ENCODE assay signal across 1 cellular context in the genomic region with DNA sequence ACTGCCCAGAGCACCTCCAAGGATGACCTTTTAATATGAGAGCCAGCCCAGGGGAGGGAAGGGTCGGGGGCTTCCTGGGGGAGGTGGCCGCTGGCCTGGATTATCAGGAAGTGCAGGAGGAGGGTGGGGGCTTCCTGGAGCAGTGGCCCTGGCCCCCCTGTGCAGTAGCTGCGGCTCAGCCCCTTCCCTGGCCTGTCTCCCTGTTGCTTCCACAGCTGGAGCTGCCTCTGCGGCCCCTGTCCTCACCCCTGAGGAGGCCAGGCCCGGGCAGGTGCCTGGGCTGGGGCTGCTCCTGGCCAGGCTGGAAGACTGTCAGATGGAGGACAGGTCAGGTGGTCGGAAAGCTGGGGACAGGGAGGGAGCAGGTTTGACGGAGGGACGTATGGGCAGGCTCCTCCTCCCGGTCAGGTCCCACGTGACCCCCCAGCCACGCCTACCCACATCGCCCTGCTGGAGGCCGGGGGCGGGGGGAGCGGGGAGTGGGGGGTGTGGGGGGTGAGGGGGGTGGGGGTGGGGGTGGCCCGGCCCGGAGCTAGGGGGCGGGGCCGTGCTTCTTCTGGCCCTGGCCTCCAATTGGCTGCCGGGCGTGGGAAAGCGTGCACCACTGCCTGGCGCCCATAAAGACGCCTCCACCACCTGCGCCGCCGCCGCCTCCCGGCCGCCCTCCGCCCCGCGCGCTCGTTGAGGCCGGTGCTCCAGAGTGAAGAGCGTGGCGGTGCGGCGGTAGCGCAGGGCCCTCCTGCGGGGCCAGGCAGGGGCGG.
TF ChIP-seq lines count a peak whose summit lies in the region.

No MANE protein-coding gene starts in this region.

TF ChIP-seq in HepG2, 621 proteins besides CTCF, POLR2A, EP300 and RAD21 (continued from another document and continues in another):
- TF ChIP-seq, protein P1, sequence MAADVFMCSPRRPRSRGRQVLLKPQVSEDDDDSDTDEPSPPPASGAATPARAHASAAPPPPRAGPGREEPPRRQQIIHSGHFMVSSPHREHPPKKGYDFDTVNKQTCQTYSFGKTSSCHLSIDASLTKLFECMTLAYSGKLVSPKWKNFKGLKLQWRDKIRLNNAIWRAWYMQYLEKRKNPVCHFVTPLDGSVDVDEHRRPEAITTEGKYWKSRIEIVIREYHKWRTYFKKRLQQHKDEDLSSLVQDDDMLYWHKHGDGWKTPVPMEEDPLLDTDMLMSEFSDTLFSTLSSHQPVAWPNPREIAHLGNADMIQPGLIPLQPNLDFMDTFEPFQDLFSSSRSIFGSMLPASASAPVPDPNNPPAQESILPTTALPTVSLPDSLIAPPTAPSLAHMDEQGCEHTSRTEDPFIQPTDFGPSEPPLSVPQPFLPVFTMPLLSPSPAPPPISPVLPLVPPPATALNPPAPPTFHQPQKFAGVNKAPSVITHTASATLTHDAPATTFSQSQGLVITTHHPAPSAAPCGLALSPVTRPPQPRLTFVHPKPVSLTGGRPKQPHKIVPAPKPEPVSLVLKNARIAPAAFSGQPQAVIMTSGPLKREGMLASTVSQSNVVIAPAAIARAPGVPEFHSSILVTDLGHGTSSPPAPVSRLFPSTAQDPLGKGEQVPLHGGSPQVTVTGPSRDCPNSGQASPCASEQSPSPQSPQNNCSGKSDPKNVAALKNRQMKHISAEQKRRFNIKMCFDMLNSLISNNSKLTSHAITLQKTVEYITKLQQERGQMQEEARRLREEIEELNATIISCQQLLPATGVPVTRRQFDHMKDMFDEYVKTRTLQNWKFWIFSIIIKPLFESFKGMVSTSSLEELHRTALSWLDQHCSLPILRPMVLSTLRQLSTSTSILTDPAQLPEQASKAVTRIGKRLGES (CRISPR knock-in tag; IDR thresholded peaks at IDR 0.05; ENCODE audit: borderline replicate concordance) = no peak
- TF ChIP-seq ZBTB42 (CRISPR knock-in tag; IDR thresholded peaks at IDR 0.05) = no peak
- TF ChIP-seq GLI4 (CRISPR knock-in tag; IDR thresholded peaks at IDR 0.05; ENCODE audit: borderline replicate concordance) = no peak
- TF ChIP-seq SRF (IDR thresholded peaks at IDR 0.05; ENCODE audit: low read depth, low read length) = no peak
- TF ChIP-seq, protein P2, sequence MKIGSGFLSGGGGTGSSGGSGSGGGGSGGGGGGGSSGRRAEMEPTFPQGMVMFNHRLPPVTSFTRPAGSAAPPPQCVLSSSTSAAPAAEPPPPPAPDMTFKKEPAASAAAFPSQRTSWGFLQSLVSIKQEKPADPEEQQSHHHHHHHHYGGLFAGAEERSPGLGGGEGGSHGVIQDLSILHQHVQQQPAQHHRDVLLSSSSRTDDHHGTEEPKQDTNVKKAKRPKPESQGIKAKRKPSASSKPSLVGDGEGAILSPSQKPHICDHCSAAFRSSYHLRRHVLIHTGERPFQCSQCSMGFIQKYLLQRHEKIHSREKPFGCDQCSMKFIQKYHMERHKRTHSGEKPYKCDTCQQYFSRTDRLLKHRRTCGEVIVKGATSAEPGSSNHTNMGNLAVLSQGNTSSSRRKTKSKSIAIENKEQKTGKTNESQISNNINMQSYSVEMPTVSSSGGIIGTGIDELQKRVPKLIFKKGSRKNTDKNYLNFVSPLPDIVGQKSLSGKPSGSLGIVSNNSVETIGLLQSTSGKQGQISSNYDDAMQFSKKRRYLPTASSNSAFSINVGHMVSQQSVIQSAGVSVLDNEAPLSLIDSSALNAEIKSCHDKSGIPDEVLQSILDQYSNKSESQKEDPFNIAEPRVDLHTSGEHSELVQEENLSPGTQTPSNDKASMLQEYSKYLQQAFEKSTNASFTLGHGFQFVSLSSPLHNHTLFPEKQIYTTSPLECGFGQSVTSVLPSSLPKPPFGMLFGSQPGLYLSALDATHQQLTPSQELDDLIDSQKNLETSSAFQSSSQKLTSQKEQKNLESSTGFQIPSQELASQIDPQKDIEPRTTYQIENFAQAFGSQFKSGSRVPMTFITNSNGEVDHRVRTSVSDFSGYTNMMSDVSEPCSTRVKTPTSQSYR (CRISPR knock-in tag; IDR thresholded peaks at IDR 0.05; ENCODE audit: borderline replicate concordance) = peak; percentile 13; the same call in 1 of the 2 replicates
- no peak for TF ChIP-seq NR1H2 (CRISPR knock-in tag; IDR thresholded peaks at IDR 0.05; ENCODE audit: borderline replicate concordance, low read depth)
- TF ChIP-seq ZNF17 (CRISPR knock-in tag; IDR thresholded peaks at IDR 0.05) = no peak
- TF ChIP-seq FOXC1 (CRISPR knock-in tag; IDR thresholded peaks at IDR 0.05; ENCODE audit: borderline replicate concordance) = peak; percentile 38; the same call in 1 of the 2 replicates
- TF ChIP-seq PTBP1 (IDR thresholded peaks at IDR 0.05; ENCODE audit: low read depth, low read length, poor library complexity, severe bottlenecking) = no peak
- no peak for TF ChIP-seq GTF2F1 (IDR thresholded peaks at IDR 0.05; ENCODE audit: low read length)
- TF ChIP-seq, protein P3, sequence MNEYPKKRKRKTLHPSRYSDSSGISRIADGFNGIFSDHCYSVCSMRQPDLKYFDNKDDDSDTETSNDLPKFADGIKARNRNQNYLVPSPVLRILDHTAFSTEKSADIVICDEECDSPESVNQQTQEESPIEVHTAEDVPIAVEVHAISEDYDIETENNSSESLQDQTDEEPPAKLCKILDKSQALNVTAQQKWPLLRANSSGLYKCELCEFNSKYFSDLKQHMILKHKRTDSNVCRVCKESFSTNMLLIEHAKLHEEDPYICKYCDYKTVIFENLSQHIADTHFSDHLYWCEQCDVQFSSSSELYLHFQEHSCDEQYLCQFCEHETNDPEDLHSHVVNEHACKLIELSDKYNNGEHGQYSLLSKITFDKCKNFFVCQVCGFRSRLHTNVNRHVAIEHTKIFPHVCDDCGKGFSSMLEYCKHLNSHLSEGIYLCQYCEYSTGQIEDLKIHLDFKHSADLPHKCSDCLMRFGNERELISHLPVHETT (CRISPR knock-in tag; conservative IDR thresholded peaks at IDR 0.05) = no peak
- no peak for TF ChIP-seq CBX5 (CRISPR knock-in tag; IDR thresholded peaks at IDR 0.05; ENCODE audit: borderline replicate concordance)
- no peak for TF ChIP-seq ZNF207 (IDR thresholded peaks at IDR 0.05; ENCODE audit: borderline replicate concordance)
- no peak for TF ChIP-seq ZNF335 (CRISPR knock-in tag; IDR thresholded peaks at IDR 0.05)
- TF ChIP-seq, protein P4, sequence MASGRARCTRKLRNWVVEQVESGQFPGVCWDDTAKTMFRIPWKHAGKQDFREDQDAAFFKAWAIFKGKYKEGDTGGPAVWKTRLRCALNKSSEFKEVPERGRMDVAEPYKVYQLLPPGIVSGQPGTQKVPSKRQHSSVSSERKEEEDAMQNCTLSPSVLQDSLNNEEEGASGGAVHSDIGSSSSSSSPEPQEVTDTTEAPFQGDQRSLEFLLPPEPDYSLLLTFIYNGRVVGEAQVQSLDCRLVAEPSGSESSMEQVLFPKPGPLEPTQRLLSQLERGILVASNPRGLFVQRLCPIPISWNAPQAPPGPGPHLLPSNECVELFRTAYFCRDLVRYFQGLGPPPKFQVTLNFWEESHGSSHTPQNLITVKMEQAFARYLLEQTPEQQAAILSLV (CRISPR knock-in tag; IDR thresholded peaks at IDR 0.05; ENCODE audit: borderline replicate concordance) = peak; percentile 56; the same call in 1 of the 2 replicates
- TF ChIP-seq, protein P5, sequence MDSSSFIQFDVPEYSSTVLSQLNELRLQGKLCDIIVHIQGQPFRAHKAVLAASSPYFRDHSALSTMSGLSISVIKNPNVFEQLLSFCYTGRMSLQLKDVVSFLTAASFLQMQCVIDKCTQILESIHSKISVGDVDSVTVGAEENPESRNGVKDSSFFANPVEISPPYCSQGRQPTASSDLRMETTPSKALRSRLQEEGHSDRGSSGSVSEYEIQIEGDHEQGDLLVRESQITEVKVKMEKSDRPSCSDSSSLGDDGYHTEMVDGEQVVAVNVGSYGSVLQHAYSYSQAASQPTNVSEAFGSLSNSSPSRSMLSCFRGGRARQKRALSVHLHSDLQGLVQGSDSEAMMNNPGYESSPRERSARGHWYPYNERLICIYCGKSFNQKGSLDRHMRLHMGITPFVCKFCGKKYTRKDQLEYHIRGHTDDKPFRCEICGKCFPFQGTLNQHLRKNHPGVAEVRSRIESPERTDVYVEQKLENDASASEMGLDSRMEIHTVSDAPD (CRISPR knock-in tag; IDR thresholded peaks at IDR 0.05) = no peak
- TF ChIP-seq, protein P6, sequence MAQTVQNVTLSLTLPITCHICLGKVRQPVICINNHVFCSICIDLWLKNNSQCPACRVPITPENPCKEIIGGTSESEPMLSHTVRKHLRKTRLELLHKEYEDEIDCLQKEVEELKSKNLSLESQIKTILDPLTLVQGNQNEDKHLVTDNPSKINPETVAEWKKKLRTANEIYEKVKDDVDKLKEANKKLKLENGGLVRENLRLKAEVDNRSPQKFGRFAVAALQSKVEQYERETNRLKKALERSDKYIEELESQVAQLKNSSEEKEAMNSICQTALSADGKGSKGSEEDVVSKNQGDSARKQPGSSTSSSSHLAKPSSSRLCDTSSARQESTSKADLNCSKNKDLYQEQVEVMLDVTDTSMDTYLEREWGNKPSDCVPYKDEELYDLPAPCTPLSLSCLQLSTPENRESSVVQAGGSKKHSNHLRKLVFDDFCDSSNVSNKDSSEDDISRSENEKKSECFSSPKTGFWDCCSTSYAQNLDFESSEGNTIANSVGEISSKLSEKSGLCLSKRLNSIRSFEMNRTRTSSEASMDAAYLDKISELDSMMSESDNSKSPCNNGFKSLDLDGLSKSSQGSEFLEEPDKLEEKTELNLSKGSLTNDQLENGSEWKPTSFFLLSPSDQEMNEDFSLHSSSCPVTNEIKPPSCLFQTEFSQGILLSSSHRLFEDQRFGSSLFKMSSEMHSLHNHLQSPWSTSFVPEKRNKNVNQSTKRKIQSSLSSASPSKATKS (CRISPR knock-in tag; IDR thresholded peaks at IDR 0.05) = no peak
- no peak for TF ChIP-seq SCMH1 (CRISPR knock-in tag; IDR thresholded peaks at IDR 0.05; ENCODE audit: borderline replicate concordance)
- no peak for TF ChIP-seq TOE1 (CRISPR knock-in tag; IDR thresholded peaks at IDR 0.05)
- no peak; the same call in 1 of the 2 replicates for TF ChIP-seq ATF7-NPFF (CRISPR knock-in tag; IDR thresholded peaks at IDR 0.05; ENCODE audit: low read depth)
- TF ChIP-seq ZNF720 (CRISPR knock-in tag; IDR thresholded peaks at IDR 0.05) = no peak
- TF ChIP-seq KAT7 (CRISPR knock-in tag; IDR thresholded peaks at IDR 0.05; ENCODE audit: borderline replicate concordance) = 0 out of 2 replicates have a peak, but pooled peaks have one; percentile 20
- peak in 1 of 2 experiments; percentile 57; a peak in 1 of 4 replicates for TF ChIP-seq KLF16 (CRISPR knock-in tag; IDR thresholded peaks at IDR 0.05)
- TF ChIP-seq, protein P7, sequence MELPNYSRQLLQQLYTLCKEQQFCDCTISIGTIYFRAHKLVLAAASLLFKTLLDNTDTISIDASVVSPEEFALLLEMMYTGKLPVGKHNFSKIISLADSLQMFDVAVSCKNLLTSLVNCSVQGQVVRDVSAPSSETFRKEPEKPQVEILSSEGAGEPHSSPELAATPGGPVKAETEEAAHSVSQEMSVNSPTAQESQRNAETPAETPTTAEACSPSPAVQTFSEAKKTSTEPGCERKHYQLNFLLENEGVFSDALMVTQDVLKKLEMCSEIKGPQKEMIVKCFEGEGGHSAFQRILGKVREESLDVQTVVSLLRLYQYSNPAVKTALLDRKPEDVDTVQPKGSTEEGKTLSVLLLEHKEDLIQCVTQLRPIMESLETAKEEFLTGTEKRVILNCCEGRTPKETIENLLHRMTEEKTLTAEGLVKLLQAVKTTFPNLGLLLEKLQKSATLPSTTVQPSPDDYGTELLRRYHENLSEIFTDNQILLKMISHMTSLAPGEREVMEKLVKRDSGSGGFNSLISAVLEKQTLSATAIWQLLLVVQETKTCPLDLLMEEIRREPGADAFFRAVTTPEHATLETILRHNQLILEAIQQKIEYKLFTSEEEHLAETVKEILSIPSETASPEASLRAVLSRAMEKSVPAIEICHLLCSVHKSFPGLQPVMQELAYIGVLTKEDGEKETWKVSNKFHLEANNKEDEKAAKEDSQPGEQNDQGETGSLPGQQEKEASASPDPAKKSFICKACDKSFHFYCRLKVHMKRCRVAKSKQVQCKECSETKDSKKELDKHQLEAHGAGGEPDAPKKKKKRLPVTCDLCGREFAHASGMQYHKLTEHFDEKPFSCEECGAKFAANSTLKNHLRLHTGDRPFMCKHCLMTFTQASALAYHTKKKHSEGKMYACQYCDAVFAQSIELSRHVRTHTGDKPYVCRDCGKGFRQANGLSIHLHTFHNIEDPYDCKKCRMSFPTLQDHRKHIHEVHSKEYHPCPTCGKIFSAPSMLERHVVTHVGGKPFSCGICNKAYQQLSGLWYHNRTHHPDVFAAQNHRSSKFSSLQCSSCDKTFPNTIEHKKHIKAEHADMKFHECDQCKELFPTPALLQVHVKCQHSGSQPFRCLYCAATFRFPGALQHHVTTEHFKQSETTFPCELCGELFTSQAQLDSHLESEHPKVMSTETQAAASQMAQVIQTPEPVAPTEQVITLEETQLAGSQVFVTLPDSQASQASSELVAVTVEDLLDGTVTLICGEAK (IDR thresholded peaks at IDR 0.05) = no peak
- TF ChIP-seq, protein P7 (CRISPR knock-in tag; IDR thresholded peaks at IDR 0.05) = no peak; the same call in 1 of the 2 replicates
- no peak for TF ChIP-seq TCF7L2 (IDR thresholded peaks at IDR 0.05; ENCODE audit: low read depth, low read length)
- no peak for TF ChIP-seq HNRNPL (IDR thresholded peaks at IDR 0.05; ENCODE audit: low read depth, low read length)
- TF ChIP-seq MYNN (CRISPR knock-in tag; IDR thresholded peaks at IDR 0.05; ENCODE audit: low read depth) = no peak
- no peak for TF ChIP-seq ZMYM3 (CRISPR knock-in tag; IDR thresholded peaks at IDR 0.05)
- TF ChIP-seq, protein P8, sequence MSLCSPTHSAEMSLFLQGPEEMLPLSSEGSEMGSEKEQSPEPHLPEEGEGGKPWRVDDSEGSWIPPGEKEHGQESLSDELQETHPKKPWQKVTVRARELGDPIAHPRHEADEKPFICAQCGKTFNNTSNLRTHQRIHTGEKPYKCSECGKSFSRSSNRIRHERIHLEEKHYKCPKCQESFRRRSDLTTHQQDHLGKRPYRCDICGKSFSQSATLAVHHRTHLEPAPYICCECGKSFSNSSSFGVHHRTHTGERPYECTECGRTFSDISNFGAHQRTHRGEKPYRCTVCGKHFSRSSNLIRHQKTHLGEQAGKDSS (CRISPR knock-in tag; IDR thresholded peaks at IDR 0.05; ENCODE audit: borderline replicate concordance, low read depth) = 0 out of 2 replicates have a peak, but pooled peaks have one; percentile 29
- TF ChIP-seq ZKSCAN5 (CRISPR knock-in tag; IDR thresholded peaks at IDR 0.05) = no peak
